ENCODE assay signal across 8 cellular contexts in the genomic region with DNA sequence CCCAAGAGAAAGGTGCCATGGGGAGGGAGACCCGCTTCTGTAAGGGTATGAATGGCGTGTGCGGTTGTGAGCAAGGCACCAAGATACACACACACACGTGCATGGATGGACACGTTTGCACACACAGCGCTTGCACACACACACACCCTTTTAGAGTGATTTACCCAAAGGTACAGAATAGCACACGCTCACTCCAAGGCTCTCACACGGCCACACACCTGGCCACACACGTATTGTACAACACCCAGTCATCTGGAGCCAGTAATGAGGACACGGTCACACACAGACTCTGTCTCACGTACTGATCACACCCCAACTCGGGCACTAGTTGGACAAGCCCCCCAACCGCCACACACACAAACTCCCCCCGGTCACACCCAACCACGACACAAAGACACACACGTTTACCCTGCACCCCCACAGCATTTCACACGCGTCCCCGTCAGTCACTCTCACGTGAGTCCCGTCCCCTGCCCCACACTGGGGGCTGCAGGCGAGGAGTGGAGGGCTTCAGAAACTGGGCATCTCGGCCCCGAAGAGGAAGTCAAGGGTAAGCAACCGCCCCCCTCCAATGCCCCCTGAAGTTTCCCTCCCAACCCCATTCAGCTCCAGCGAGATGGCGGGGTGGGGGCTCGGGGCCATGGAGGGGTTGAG. TPM values are rescaled to one million over a fixed set of nuclear protein-coding genes. Genes with fewer than 3 reads are reported as not detected.
A peak's percentile ranks its signal among the peaks of the same experiment; 100 is the strongest.
DNase-seq lines count a peak whose midpoint lies in the region; ATAC-seq, FAIRE-seq and TF ChIP-seq lines count a peak whose summit lies in the region.

No MANE protein-coding gene starts in this region.

- no peak for FAIRE-seq in D721Med (lab: Jason Lieb, UNC)

- H3K4me1 ChIP-seq in HCT116 (ENCODE audit: control insufficient read depth in 1 of 2, insufficient read depth in 2 of 2, low read length in 2 of 2), result peaks cover 12 to 31% of the 10 kb centered on the region in 2 experiments; a peak in 3 of 4 replicates

- H3K9me2 ChIP-seq in HCT116 (ENCODE audit: insufficient read depth), result no peaks in the 10 kb centered on the region

- H4K20me1 ChIP-seq in HCT116 (ENCODE audit: insufficient read depth), result no peaks in the 10 kb centered on the region; the same call in 1 of the 2 replicates

- no peak for TF ChIP-seq RAD21 in HCT116 (IDR thresholded peaks at IDR 0.05; ENCODE audit: low read depth)

- H2AFZ ChIP-seq in HCT116 (ENCODE audit: low read depth, low read length, poor library complexity, severe bottlenecking), result no peak overlapping the region

- H3K4me3 ChIP-seq in BJ (ENCODE audit: low read depth, low read length), result peak overlapping the region; percentile 42
- peak overlapping the region; percentile 58 to 69 for H3K4me3 ChIP-seq in HCT116 (replicated peaks in 1 of 2; ENCODE audit: low read depth in 1 of 2, low read length in 2 of 2)

- H3K9me3 ChIP-seq in HCT116 (ENCODE audit: control insufficient read depth in 1 of 2, insufficient read depth in 1 of 2, low read depth in 1 of 2, low read length in 2 of 2), result no peaks in the 10 kb centered on the region

- no peak for TF ChIP-seq CTCF in BJ (IDR thresholded peaks at IDR 0.05; ENCODE audit: insufficient read depth, low read depth, low read length)
- TF ChIP-seq CTCF in HCT116 (IDR thresholded peaks at IDR 0.05 in 2 of 3, conservative IDR thresholded peaks at IDR 0.05 in 1 of 3; ENCODE audit: borderline replicate concordance in 1 of 3, insufficient read depth in 1 of 3, low read depth in 2 of 3, low read length in 2 of 3), result no peak
- no peak for TF ChIP-seq CTCF in omental fat pad (IDR thresholded peaks at IDR 0.05)
- TF ChIP-seq CTCF in D721Med (IDR thresholded peaks at IDR 0.05; ENCODE audit: insufficient read depth, missing control alignments), result no peak

- no peaks in the 10 kb centered on the region for H3K79me2 ChIP-seq in HCT116 (ENCODE audit: insufficient read depth, low read length)

- TF ChIP-seq POLR2A in HCT116 (IDR thresholded peaks at IDR 0.05; ENCODE audit: borderline replicate concordance, extremely low read depth, insufficient read depth, insufficient read length), result no peak

- ATAC-seq in HCT116 (no peak), omental fat pad (ENCODE audit: low FRiP score) (peak; percentile 33), GM21576 (IDR thresholded peaks at IDR 0.05; ENCODE audit: unreplicated experiment) (no peak)

- POLR2A ChIA-PET in BJ (lab: Charles Lee), result interaction anchor here (0.6 kb wide), 1 partner anchor 73 kb away, joined by 4 read pairs; no protein-coding TSS in a partner anchor
- POLR2A ChIA-PET in HCT116 (lab: Charles Lee), result no interaction called here

- BruUV-seq in HCT116 (replicated peaks; lab: Mats Ljungman, UMichigan), result TSS peak; percentile 58

- H3K36me3 ChIP-seq in BJ (ENCODE audit: control insufficient read depth, insufficient read depth, low read length) (no peaks in the 10 kb centered on the region), HCT116 (ENCODE audit: control insufficient read depth in 1 of 2, insufficient read depth in 2 of 2, low read length in 2 of 2) (no peaks in the 10 kb centered on the region)

- RAD21 ChIA-PET in HCT116 (lab: Charles Lee; ENCODE audit: low non-redundant PET in 1 of 2, low total read pairs in 2 of 2, uncharacterized antibody in 2 of 2, unreplicated experiment in 2 of 2), result no interaction called here

- H3K27ac ChIP-seq in HCT116 (ENCODE audit: low read depth, low read length), result no peak overlapping the region

- CTCF ChIA-PET in BJ (lab: Yijun Ruan, JAX) (interaction anchor here (0.8 to 1.9 kb wide), 4 partner anchors 65 to 92 kb away, joined by 3 to 17 read pairs (median 4); no protein-coding TSS in a partner anchor), HCT116 (lab: Charles Lee) (interaction anchor here (1.0 to 1.2 kb wide), 2 partner anchors 92 kb away, joined by 5 to 6 read pairs; no protein-coding TSS in a partner anchor)

- peak overlapping the region; percentile 90 for H3K4me2 ChIP-seq in HCT116 (ENCODE audit: low read length)

- DNase-seq in BJ (ENCODE audit: low read depth), result no peak
- DNase-seq in HCT116 (ENCODE audit: low read depth, low spot score), result no peak
- peak; percentile 54 for DNase-seq in ecto neural progenitor cell (ENCODE audit: low spot score)
- no peak for DNase-seq in omental fat pad (ENCODE audit: low spot score)
- DNase-seq in GOT3 (lab: John Stamatoyannopoulos, UW), result no peak
- DNase-seq in NCI-H2227 treated with DMSO at 0.1 percent for 48 hours (lab: John Stamatoyannopoulos, UW), result no peak
- DNase-seq in D721Med (ENCODE audit: insufficient read length, low spot score), result no peak

- intact Hi-C loops in HCT116 (cut with micrococcal nuclease), result no loop called here

- H3K9ac ChIP-seq in HCT116 (ENCODE audit: low read length), result peak overlapping the region; percentile 70

- H3K27me3 ChIP-seq in BJ (ENCODE audit: control insufficient read depth, insufficient read depth, low read length) (peaks cover 18% of the 10 kb centered on the region), HCT116 (ENCODE audit: insufficient read depth, low read length) (no peaks in the 10 kb centered on the region)

TF ChIP-seq in HCT116, 20 proteins besides CTCF, POLR2A, EP300 and RAD21:
- TF ChIP-seq SIN3A (IDR thresholded peaks at IDR 0.05; ENCODE audit: low read depth) (no peak), EGR1 (IDR thresholded peaks at IDR 0.05; ENCODE audit: low read depth) (no peak)

RNA-seq across cellular contexts. Expression of a gene that starts 0.8 kb away (rescaled TPM):
- 35.3 and 88.3 TPM in 2 replicates for polyA plus RNA-seq in BJ (2011; rRNA removed)
- 44.0 and 46.7 TPM in 2 replicates for polyA minus RNA-seq in BJ (2011; rRNA and poly(A)+ RNA removed)
- total RNA-seq in HCT116 (2021; ENCODE audit: unreplicated experiment) (19.9 TPM), omental fat pad (10 to 100 TPM; 12.9 to 41.3 (median 23.6) TPM)
- 27.2 and 28.0 TPM in 2 replicates for polyA plus RNA-seq in HCT116 (2012)
